ENCODE assay signal across 2 cellular contexts in the genomic region with DNA sequence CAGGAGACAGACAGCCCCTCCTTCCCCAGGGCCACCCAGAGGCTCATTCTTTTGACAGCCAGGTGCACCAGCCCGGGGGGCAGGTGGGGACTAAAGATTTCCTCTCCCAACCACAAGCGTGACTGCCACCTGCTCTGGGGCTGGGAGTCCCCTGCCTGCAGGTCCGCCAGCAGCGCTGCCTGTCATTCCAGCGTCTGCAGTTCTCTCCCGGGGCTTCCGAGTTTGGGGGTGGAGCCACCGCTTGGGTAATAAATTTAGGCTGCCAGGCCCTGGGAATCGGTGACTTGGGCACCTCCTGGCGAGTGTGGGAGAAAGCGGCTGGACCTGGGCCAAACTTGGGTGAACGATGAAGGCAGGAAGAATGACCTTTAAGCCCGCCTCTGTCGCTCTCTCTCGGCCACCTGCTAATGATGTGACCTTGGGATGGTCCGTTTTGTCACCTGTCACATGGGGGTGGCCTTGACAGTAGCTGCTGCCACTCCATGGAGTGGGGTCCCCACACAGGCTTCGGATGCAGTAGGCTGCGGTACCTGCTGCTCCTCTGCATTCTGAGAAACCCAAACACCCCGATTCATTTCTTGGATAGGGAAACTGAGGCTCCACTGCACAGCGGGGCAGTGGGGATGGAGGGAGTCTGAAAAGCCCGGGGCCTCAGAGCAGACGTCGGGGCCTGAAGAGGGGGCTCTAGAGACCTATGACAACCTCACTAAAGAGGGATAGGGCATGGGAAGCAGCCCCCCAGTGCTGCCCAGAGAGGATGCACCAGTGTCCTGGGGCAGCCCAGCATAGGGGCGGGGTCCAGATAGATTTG.
TF ChIP-seq lines count a peak whose summit lies in the region.

No MANE protein-coding gene starts in this region.

TF ChIP-seq in SK-N-SH treated with all-trans-retinoic acid at 6 μM for 48 hours, 23 proteins besides CTCF, POLR2A, EP300 and RAD21:
- no peak for TF ChIP-seq ZNF565 (CRISPR knock-in tag; conservative IDR thresholded peaks at IDR 0.05; ENCODE audit: low read depth)
- no peak for TF ChIP-seq ARNTL (CRISPR knock-in tag; IDR thresholded peaks at IDR 0.05; ENCODE audit: borderline replicate concordance, low read depth)
- TF ChIP-seq ZC3H10 (CRISPR knock-in tag; IDR thresholded peaks at IDR 0.05): no peak
- no peak for TF ChIP-seq ESRRG (CRISPR knock-in tag; IDR thresholded peaks at IDR 0.05)
- no peak for TF ChIP-seq BACH2 (CRISPR knock-in tag; IDR thresholded peaks at IDR 0.05; ENCODE audit: borderline replicate concordance)
- no peak for TF ChIP-seq SNAI2 (CRISPR knock-in tag; IDR thresholded peaks at IDR 0.05)
- TF ChIP-seq, protein P1, sequence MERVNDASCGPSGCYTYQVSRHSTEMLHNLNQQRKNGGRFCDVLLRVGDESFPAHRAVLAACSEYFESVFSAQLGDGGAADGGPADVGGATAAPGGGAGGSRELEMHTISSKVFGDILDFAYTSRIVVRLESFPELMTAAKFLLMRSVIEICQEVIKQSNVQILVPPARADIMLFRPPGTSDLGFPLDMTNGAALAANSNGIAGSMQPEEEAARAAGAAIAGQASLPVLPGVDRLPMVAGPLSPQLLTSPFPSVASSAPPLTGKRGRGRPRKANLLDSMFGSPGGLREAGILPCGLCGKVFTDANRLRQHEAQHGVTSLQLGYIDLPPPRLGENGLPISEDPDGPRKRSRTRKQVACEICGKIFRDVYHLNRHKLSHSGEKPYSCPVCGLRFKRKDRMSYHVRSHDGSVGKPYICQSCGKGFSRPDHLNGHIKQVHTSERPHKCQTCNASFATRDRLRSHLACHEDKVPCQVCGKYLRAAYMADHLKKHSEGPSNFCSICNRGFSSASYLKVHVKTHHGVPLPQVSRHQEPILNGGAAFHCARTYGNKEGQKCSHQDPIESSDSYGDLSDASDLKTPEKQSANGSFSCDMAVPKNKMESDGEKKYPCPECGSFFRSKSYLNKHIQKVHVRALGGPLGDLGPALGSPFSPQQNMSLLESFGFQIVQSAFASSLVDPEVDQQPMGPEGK (CRISPR knock-in tag; IDR thresholded peaks at IDR 0.05; ENCODE audit: borderline replicate concordance): no peak
- TF ChIP-seq ZFP30 (CRISPR knock-in tag; IDR thresholded peaks at IDR 0.05): no peak
- no peak for TF ChIP-seq ISL1 (CRISPR knock-in tag; IDR thresholded peaks at IDR 0.05)
- TF ChIP-seq TCF4 (CRISPR knock-in tag; IDR thresholded peaks at IDR 0.05; ENCODE audit: borderline replicate concordance): no peak
- TF ChIP-seq ZNF8 (CRISPR knock-in tag; IDR thresholded peaks at IDR 0.05): no peak
- no peak for TF ChIP-seq GLIS3 (CRISPR knock-in tag; IDR thresholded peaks at IDR 0.05)
- TF ChIP-seq PPARA (CRISPR knock-in tag; IDR thresholded peaks at IDR 0.05; ENCODE audit: borderline replicate concordance): no peak
- TF ChIP-seq OSR1 (CRISPR knock-in tag; IDR thresholded peaks at IDR 0.05): no peak
- TF ChIP-seq, protein P2, sequence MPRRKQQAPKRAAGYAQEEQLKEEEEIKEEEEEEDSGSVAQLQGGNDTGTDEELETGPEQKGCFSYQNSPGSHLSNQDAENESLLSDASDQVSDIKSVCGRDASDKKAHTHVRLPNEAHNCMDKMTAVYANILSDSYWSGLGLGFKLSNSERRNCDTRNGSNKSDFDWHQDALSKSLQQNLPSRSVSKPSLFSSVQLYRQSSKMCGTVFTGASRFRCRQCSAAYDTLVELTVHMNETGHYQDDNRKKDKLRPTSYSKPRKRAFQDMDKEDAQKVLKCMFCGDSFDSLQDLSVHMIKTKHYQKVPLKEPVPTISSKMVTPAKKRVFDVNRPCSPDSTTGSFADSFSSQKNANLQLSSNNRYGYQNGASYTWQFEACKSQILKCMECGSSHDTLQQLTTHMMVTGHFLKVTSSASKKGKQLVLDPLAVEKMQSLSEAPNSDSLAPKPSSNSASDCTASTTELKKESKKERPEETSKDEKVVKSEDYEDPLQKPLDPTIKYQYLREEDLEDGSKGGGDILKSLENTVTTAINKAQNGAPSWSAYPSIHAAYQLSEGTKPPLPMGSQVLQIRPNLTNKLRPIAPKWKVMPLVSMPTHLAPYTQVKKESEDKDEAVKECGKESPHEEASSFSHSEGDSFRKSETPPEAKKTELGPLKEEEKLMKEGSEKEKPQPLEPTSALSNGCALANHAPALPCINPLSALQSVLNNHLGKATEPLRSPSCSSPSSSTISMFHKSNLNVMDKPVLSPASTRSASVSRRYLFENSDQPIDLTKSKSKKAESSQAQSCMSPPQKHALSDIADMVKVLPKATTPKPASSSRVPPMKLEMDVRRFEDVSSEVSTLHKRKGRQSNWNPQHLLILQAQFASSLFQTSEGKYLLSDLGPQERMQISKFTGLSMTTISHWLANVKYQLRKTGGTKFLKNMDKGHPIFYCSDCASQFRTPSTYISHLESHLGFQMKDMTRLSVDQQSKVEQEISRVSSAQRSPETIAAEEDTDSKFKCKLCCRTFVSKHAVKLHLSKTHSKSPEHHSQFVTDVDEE (CRISPR knock-in tag; IDR thresholded peaks at IDR 0.05): no peak
- TF ChIP-seq, protein P3, sequence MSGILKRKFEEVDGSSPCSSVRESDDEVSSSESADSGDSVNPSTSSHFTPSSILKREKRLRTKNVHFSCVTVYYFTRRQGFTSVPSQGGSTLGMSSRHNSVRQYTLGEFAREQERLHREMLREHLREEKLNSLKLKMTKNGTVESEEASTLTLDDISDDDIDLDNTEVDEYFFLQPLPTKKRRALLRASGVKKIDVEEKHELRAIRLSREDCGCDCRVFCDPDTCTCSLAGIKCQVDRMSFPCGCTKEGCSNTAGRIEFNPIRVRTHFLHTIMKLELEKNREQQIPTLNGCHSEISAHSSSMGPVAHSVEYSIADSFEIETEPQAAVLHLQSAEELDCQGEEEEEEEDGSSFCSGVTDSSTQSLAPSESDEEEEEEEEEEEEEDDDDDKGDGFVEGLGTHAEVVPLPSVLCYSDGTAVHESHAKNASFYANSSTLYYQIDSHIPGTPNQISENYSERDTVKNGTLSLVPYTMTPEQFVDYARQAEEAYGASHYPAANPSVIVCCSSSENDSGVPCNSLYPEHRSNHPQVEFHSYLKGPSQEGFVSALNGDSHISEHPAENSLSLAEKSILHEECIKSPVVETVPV (CRISPR knock-in tag; IDR thresholded peaks at IDR 0.05): no peak
- TF ChIP-seq, protein P4, sequence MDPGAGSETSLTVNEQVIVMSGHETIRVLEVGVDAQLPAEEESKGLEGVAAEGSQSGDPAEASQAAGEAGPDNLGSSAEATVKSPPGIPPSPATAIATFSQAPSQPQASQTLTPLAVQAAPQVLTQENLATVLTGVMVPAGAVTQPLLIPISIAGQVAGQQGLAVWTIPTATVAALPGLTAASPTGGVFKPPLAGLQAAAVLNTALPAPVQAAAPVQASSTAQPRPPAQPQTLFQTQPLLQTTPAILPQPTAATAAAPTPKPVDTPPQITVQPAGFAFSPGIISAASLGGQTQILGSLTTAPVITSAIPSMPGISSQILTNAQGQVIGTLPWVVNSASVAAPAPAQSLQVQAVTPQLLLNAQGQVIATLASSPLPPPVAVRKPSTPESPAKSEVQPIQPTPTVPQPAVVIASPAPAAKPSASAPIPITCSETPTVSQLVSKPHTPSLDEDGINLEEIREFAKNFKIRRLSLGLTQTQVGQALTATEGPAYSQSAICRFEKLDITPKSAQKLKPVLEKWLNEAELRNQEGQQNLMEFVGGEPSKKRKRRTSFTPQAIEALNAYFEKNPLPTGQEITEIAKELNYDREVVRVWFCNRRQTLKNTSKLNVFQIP (CRISPR knock-in tag; IDR thresholded peaks at IDR 0.05; ENCODE audit: borderline replicate concordance, low read depth): no peak
- TF ChIP-seq RARB (CRISPR knock-in tag; IDR thresholded peaks at IDR 0.05): no peak

TF ChIP-seq in H1, 55 proteins besides CTCF, POLR2A, EP300 and RAD21:
- TF ChIP-seq JUN (IDR thresholded peaks at IDR 0.05; ENCODE audit: low read depth, low read length) (no peak), BCL11A (IDR thresholded peaks at IDR 0.05; ENCODE audit: low read depth in 2 of 2, low read length in 2 of 2) (no peak), CREB1 (IDR thresholded peaks at IDR 0.05) (no peak), PHF8 (conservative IDR thresholded peaks at IDR 0.05; ENCODE audit: low read depth, low read length) (no peak), RFX5 (IDR thresholded peaks at IDR 0.05; ENCODE audit: borderline replicate concordance, low read depth, low read length) (no peak), SRF (IDR thresholded peaks at IDR 0.05; ENCODE audit: low read depth, low read length) (no peak), POLR2AphosphoS5 (IDR thresholded peaks at IDR 0.05; ENCODE audit: low read depth, low read length) (no peak), ZNF274 (IDR thresholded peaks at IDR 0.05; ENCODE audit: borderline replicate concordance, extremely low read depth, low read length) (no peak), SAP30 (IDR thresholded peaks at IDR 0.05; ENCODE audit: insufficient read depth, insufficient replicate concordance, low read length) (no peak), CBX8 (IDR thresholded peaks at IDR 0.05; ENCODE audit: borderline replicate concordance, low read depth, low read length) (no peak), KDM5A (IDR thresholded peaks at IDR 0.05; ENCODE audit: low read length) (no peak), NANOG (IDR thresholded peaks at IDR 0.05; ENCODE audit: insufficient read depth, low read depth, low read length, poor library complexity, severe bottlenecking) (no peak), SP4 (IDR thresholded peaks at IDR 0.05; ENCODE audit: low read length) (no peak), CTBP2 (IDR thresholded peaks at IDR 0.05; ENCODE audit: borderline replicate concordance, insufficient read depth, insufficient read length, low read length) (no peak)
- TF ChIP-seq, protein P5, sequence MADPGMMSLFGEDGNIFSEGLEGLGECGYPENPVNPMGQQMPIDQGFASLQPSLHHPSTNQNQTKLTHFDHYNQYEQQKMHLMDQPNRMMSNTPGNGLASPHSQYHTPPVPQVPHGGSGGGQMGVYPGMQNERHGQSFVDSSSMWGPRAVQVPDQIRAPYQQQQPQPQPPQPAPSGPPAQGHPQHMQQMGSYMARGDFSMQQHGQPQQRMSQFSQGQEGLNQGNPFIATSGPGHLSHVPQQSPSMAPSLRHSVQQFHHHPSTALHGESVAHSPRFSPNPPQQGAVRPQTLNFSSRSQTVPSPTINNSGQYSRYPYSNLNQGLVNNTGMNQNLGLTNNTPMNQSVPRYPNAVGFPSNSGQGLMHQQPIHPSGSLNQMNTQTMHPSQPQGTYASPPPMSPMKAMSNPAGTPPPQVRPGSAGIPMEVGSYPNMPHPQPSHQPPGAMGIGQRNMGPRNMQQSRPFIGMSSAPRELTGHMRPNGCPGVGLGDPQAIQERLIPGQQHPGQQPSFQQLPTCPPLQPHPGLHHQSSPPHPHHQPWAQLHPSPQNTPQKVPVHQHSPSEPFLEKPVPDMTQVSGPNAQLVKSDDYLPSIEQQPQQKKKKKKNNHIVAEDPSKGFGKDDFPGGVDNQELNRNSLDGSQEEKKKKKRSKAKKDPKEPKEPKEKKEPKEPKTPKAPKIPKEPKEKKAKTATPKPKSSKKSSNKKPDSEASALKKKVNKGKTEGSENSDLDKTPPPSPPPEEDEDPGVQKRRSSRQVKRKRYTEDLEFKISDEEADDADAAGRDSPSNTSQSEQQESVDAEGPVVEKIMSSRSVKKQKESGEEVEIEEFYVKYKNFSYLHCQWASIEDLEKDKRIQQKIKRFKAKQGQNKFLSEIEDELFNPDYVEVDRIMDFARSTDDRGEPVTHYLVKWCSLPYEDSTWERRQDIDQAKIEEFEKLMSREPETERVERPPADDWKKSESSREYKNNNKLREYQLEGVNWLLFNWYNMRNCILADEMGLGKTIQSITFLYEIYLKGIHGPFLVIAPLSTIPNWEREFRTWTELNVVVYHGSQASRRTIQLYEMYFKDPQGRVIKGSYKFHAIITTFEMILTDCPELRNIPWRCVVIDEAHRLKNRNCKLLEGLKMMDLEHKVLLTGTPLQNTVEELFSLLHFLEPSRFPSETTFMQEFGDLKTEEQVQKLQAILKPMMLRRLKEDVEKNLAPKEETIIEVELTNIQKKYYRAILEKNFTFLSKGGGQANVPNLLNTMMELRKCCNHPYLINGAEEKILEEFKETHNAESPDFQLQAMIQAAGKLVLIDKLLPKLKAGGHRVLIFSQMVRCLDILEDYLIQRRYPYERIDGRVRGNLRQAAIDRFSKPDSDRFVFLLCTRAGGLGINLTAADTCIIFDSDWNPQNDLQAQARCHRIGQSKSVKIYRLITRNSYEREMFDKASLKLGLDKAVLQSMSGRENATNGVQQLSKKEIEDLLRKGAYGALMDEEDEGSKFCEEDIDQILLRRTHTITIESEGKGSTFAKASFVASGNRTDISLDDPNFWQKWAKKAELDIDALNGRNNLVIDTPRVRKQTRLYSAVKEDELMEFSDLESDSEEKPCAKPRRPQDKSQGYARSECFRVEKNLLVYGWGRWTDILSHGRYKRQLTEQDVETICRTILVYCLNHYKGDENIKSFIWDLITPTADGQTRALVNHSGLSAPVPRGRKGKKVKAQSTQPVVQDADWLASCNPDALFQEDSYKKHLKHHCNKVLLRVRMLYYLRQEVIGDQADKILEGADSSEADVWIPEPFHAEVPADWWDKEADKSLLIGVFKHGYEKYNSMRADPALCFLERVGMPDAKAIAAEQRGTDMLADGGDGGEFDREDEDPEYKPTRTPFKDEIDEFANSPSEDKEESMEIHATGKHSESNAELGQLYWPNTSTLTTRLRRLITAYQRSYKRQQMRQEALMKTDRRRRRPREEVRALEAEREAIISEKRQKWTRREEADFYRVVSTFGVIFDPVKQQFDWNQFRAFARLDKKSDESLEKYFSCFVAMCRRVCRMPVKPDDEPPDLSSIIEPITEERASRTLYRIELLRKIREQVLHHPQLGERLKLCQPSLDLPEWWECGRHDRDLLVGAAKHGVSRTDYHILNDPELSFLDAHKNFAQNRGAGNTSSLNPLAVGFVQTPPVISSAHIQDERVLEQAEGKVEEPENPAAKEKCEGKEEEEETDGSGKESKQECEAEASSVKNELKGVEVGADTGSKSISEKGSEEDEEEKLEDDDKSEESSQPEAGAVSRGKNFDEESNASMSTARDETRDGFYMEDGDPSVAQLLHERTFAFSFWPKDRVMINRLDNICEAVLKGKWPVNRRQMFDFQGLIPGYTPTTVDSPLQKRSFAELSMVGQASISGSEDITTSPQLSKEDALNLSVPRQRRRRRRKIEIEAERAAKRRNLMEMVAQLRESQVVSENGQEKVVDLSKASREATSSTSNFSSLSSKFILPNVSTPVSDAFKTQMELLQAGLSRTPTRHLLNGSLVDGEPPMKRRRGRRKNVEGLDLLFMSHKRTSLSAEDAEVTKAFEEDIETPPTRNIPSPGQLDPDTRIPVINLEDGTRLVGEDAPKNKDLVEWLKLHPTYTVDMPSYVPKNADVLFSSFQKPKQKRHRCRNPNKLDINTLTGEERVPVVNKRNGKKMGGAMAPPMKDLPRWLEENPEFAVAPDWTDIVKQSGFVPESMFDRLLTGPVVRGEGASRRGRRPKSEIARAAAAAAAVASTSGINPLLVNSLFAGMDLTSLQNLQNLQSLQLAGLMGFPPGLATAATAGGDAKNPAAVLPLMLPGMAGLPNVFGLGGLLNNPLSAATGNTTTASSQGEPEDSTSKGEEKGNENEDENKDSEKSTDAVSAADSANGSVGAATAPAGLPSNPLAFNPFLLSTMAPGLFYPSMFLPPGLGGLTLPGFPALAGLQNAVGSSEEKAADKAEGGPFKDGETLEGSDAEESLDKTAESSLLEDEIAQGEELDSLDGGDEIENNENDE (IDR thresholded peaks at IDR 0.05; ENCODE audit: insufficient replicate concordance, low read length): no peak
- TF ChIP-seq, protein P6, sequence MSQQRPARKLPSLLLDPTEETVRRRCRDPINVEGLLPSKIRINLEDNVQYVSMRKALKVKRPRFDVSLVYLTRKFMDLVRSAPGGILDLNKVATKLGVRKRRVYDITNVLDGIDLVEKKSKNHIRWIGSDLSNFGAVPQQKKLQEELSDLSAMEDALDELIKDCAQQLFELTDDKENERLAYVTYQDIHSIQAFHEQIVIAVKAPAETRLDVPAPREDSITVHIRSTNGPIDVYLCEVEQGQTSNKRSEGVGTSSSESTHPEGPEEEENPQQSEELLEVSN (IDR thresholded peaks at IDR 0.05): no peak
